In genomic region chr15:41774062-41774872, GRCh38 we compare ENCODE assay signal across 7 cellular contexts.
DNase-seq lines count a peak whose midpoint lies in the region; ATAC-seq lines count a peak whose summit lies in the region.

TSS of gene MAPKBP1 (plus strand) at chr15:41774484. CDS start at chr15:41775276, 792 bp downstream.

- DNase-seq in NCI-H2029 treated with DMSO at 0.1 percent for 48 hours (lab: John Stamatoyannopoulos, UW) = peak; percentile 75
- DNase-seq in T-helper 9 cell = peak; percentile 96
- DNase-seq in astrocyte of the hippocampus (ENCODE audit: low read depth, low spot score) = peak; percentile 100
- DNase-seq in hippocampal formation (lab: John Stamatoyannopoulos, UW) = peak; percentile 96 to 98
- peak; percentile 99 for DNase-seq in retina

- ATAC-seq in GM18508 (IDR thresholded peaks at IDR 0.05; ENCODE audit: insufficient read depth, unreplicated experiment) (peak; percentile 56), HG03025 (IDR thresholded peaks at IDR 0.05; ENCODE audit: low FRiP score, unreplicated experiment) (peak; percentile 76)

Comparison
In these comparisons a context has a peak if more than half of its experiments do, and no peak if none do; other contexts are left out.
1. Peak in every context shown above with its lines: DNase-seq and ATAC-seq.